ENCODE assay signal across 1 cellular context in genomic region chr19:47701717-47702552, GRCh38.
TF ChIP-seq lines count a peak whose summit lies in the region.

No MANE protein-coding gene starts in this region.

TF ChIP-seq in HepG2, 621 proteins besides CTCF, POLR2A, EP300 and RAD21:
- TF ChIP-seq AGO2 (optimal IDR thresholded peaks at IDR 0.05; ENCODE audit: low read depth, low read length) (peak; percentile 63), RBM39 (IDR thresholded peaks at IDR 0.05; ENCODE audit: low read depth, low read length, poor library complexity, severe bottlenecking) (no peak)
